In the genomic region with DNA sequence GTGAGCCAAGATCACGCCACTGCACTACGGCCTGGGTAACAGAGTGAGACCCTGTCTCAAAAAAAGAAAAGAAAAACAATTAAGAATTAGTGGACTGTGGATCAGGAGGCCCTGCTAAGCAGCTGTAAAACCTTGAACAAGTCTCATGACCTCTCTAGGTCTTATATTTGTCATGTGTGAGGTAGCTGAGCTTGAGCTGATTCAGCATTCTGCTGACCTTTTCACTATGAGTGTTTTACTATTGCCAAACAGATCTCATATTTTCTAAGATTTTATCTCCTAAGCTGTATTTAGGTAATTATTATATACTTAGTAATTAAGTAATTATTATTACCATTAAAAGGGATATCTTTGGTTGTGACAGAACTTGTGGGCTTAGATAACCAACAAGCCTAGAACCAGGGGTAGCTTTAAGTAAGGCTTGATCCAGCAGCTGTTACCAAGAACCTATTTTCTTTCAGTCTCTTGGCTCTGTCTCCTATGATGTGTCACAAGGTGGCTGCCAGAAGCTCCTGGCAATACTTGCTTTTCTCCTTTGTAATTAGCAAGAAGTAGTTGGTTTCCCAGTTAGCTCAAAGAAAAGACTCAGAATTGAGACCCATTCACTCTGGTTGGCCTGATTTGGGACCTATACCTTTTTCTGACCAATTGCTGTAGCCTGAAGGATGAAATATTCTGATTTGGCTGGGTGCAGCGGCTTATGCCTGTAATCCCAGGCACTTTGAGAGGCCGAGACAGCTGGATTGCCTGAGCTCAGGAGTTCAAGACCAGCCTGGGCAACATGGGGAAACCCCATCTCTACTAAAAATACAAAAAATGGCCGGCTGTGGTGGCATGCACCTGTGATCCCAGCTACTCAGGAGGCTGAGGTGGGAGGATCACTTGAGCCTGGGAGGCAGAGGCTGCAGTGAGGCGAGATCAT, we compare ENCODE assay signal across 17 cellular contexts. TPM values are rescaled to one million over a fixed set of nuclear protein-coding genes. Genes with fewer than 3 reads are reported as not detected.
A peak's percentile ranks its signal among the peaks of the same experiment; 100 is the strongest.
DNase-seq lines count a peak whose midpoint lies in the region; ATAC-seq, FAIRE-seq and TF ChIP-seq lines count a peak whose summit lies in the region.
"Had no signal": no experiment of that assay in that cellular context is flagged by ENCODE, and none has a peak within 500 bp of the region (broad histone marks: within the 10 kb centered on the region; RNA-seq: fewer than 3 reads in every experiment).

No MANE protein-coding gene starts in this region.

- H3K9ac ChIP-seq in fibroblast of lung (ENCODE audit: insufficient read depth, low read length) = no peak overlapping the region

- DNase-seq in AG08395 (ENCODE audit: low spot score) (peak; percentile 50), T-helper 17 cell (no peak), fibroblast of lung (ENCODE audit: low read depth in 2 of 2) (peak; percentile 51 to 72), pancreas (peak in 2 of 6 donors; percentile 29 to 38), coronary artery (ENCODE audit: low spot score) (no peak), occipital lobe (lab: John Stamatoyannopoulos, UW) (no peak), EL (no peak)
- DNase-seq: brain microvascular endothelial cell; COR-L47; effector CD4-positive, alpha-beta T cell; glutamatergic neuron; NCI-H1048; NCI-H2107; RPMI8226; WERI-Rb-1 had no signal

- 85 to 97% methylated on average over 6 of the region's 6 CpGs for WGBS in pancreas, 2 donors

- no peaks in the 10 kb centered on the region for H4K20me1 ChIP-seq in fibroblast of lung (ENCODE audit: control insufficient read depth, extremely low read depth, insufficient read depth, low read length)

- no peak for FAIRE-seq in pancreas (lab: Jason Lieb, UNC)
- FAIRE-seq: GM12891 had no signal

- intact Hi-C loops in pancreas (cut with DNase I) = no loop called here

- H3K9me3 ChIP-seq in T-helper 17 cell (ENCODE audit: control insufficient read depth, low read length, poor library complexity, severe bottlenecking) (no peaks in the 10 kb centered on the region), fibroblast of lung (ENCODE audit: control insufficient read depth, insufficient read depth, low read depth, low read length) (no peaks in the 10 kb centered on the region), pancreas (no peaks in the 10 kb centered on the region)

- TF ChIP-seq CTCF in fibroblast of lung (conservative IDR thresholded peaks at IDR 0.05 in 1 of 2, IDR thresholded peaks at IDR 0.05 in 1 of 2; ENCODE audit: low read depth in 1 of 2, low read length in 2 of 2) (no peak), pancreas (IDR thresholded peaks at IDR 0.05) (no peak), coronary artery (IDR thresholded peaks at IDR 0.05) (no peak)

- H3K27ac ChIP-seq in fibroblast of lung (ENCODE audit: insufficient read depth, low read length) (no peak overlapping the region), pancreas (peak overlapping the region; percentile 6 to 64 (median 46)), coronary artery (peak overlapping the region in 1 of 2 donors; percentile 14)
- H3K27ac ChIP-seq: brain microvascular endothelial cell, WERI-Rb-1 had no signal

- ATAC-seq in T-helper 17 cell = no peak
- peak; percentile 82 to 92 (median 88) for ATAC-seq in pancreas
- no peak for ATAC-seq in GM21619 (IDR thresholded peaks at IDR 0.05; ENCODE audit: unreplicated experiment)

- no peak overlapping the region for H3K4me3 Mint-ChIP-seq in T-helper 17 cell

- H3K4me3 ChIP-seq in fibroblast of lung (replicated peaks in 1 of 4; ENCODE audit: control extremely low read depth in 1 of 4, insufficient read depth in 1 of 4, low read depth in 3 of 4, low read length in 4 of 4) = no peak overlapping the region
- no peak overlapping the region for H3K4me3 ChIP-seq in pancreas
- H3K4me3 ChIP-seq in coronary artery = no peak overlapping the region

- no peak overlapping the region for H2AFZ ChIP-seq in fibroblast of lung (ENCODE audit: low read length)

- H3K27me3 ChIP-seq in fibroblast of lung (ENCODE audit: control insufficient read depth, insufficient read depth, low read length) = no peaks in the 10 kb centered on the region
- no peaks in the 10 kb centered on the region for H3K27me3 ChIP-seq in pancreas
- H3K27me3 ChIP-seq: brain microvascular endothelial cell had no signal

- no peak overlapping the region for H3K4me2 ChIP-seq in fibroblast of lung (ENCODE audit: extremely low read depth, insufficient read depth, low read length)

- H3K36me3 Mint-ChIP-seq in T-helper 17 cell (ENCODE audit: low read depth) = no peaks in the 10 kb centered on the region

- H3K36me3 ChIP-seq in fibroblast of lung (ENCODE audit: control insufficient read depth, insufficient read depth, low read length) (no peaks in the 10 kb centered on the region), pancreas (no peaks in the 10 kb centered on the region)
- H3K36me3 ChIP-seq: brain microvascular endothelial cell, WERI-Rb-1 had no signal

- no peaks in the 10 kb centered on the region for H3K4me1 ChIP-seq in fibroblast of lung (ENCODE audit: control insufficient read depth, extremely low read depth, insufficient read depth, low read length)
- peaks cover 0 to 10% (median 6%) of the 10 kb centered on the region in 3 donors for H3K4me1 ChIP-seq in pancreas

- no peaks in the 10 kb centered on the region for H3K27me3 Mint-ChIP-seq in T-helper 17 cell

- no peaks in the 10 kb centered on the region for H3K79me2 ChIP-seq in fibroblast of lung (ENCODE audit: control insufficient read depth, insufficient read depth, low read length)

- peaks cover 5% of the 10 kb centered on the region for H3K4me1 Mint-ChIP-seq in T-helper 17 cell

- H3K27ac Mint-ChIP-seq in T-helper 17 cell = peak overlapping the region; percentile 81

RNA-seq across cellular contexts. Expression of gene ZC3H12A, which starts 8.5 kb away (rescaled TPM):
- 100 to 1,000 TPM; 166 to 170 TPM for total RNA-seq in T-helper 17 cell
- total RNA-seq in fibroblast of lung = 6.7 and 7.8 TPM in 2 replicates
- polyA plus RNA-seq in fibroblast of lung = 4.8 and 4.9 TPM in 2 replicates
- 3.8 and 4.4 TPM in 2 replicates for polyA plus RNA-seq in fibroblast of lung (2012)
- polyA minus RNA-seq in fibroblast of lung (ENCODE audit: low replicate concordance) = 4.2 and 17.8 TPM in 2 replicates
- total RNA-seq in pancreas = 10 to 100 TPM in 2 of 6 donors, 1 to 10 TPM in 4; 4.1 to 10.5 (median 9.3) TPM
- 10 to 100 TPM; 11.4 to 13.1 TPM for polyA plus RNA-seq in pancreas
- total RNA-seq in occipital lobe = 0.47 TPM

RNA-seq across cellular contexts. Expression of gene MEAF6, which starts 48.7 kb away (rescaled TPM):
- total RNA-seq in T-helper 17 cell (10 to 100 TPM; 54.7 to 58.0 TPM), fibroblast of lung (47.5 and 56.0 TPM in 2 replicates), pancreas (10 to 100 TPM; 26.1 to 39.7 (median 27.6) TPM), occipital lobe (106 TPM)
- polyA plus RNA-seq in fibroblast of lung (49.4 and 76.4 TPM in 2 replicates), pancreas (10 to 100 TPM; 32.7 to 59.8 TPM)
- polyA plus RNA-seq in fibroblast of lung (2012) = 41.8 and 54.4 TPM in 2 replicates
- 7.5 and 8.1 TPM in 2 replicates for polyA minus RNA-seq in fibroblast of lung (ENCODE audit: low replicate concordance)

Comparison
In these comparisons a context has a peak if more than half of its experiments do, and no peak if none do; other contexts are left out.
1. DNase-seq: peak in AG08395 (single experiment) and fibroblast of lung (2 of 2); none in T-helper 17 cell (0 of 3), coronary artery (single experiment), occipital lobe (single experiment) and EL (single experiment).
2. ATAC-seq: peak in pancreas (4 of 4); none in T-helper 17 cell (single experiment) and GM21619 (single experiment).
3. RNA of gene ZC3H12A, which starts 8.5 kb away (total RNA-seq): 166 to 170 TPM in T-helper 17 cell; 4.1 to 10.5 TPM in pancreas, 6.7 to 7.8 TPM in fibroblast of lung and 0.47 TPM in occipital lobe (single experiment); every median in the first group is over 10 times any median in the second.